Comparison of ENCODE assay signal across 1 cellular context in the genomic region with DNA sequence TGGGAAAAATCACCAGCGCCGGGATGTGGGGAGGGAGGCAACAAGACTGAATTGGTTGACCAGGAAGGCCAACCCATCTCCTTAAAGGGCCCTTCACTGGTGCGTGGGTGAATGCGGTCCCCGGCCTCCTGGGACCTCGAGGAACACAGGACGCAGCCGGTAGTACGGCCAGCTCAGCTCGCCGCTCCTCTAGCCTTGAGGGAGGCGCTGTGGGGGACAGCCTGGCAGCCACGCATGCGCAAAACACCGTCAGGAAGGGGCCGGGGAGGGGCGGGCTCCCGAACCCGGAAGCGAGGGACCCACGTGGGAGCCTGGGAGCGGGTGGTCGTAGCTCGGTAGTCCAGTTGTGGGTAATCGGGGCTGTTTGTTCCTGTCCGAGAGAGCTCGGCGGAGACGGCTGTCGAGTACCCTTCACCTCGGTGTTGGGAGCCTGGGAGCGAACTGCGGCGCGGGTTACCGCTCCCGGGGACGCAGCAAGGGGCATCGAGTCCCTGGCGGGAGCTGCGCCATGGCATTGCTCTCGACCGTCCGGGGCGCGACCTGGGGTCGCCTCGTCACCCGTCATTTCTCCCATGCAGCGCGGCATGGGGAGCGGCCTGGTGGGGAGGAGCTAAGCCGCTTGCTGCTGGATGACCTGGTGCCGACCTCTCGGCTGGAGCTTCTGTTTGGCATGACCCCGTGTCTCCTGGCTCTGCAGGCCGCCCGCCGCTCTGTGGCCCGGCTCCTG.
TF ChIP-seq lines count a peak whose summit lies in the region.

TSS of gene MRM1 (plus strand) at position 281 of the 727 bp plus-strand sequence. CDS start at position 509, 228 bp downstream.

TF ChIP-seq in HepG2, 621 proteins besides CTCF, POLR2A, EP300 and RAD21 (continued from another document and continues in another):
- no peak for TF ChIP-seq ZBTB40 (IDR thresholded peaks at IDR 0.05)
- 0 out of 2 replicates have a peak, but pooled peaks have one; percentile 57 for TF ChIP-seq ZBTB40 (CRISPR knock-in tag; IDR thresholded peaks at IDR 0.05)
- no peak for TF ChIP-seq ONECUT2 (CRISPR knock-in tag; IDR thresholded peaks at IDR 0.05)
- TF ChIP-seq ZNF3 (CRISPR knock-in tag; IDR thresholded peaks at IDR 0.05) = no peak
- 0 out of 2 replicates have a peak, but pooled peaks have one; percentile 25 for TF ChIP-seq ZBTB42 (CRISPR knock-in tag; IDR thresholded peaks at IDR 0.05)
- TF ChIP-seq ZZZ3 (CRISPR knock-in tag; IDR thresholded peaks at IDR 0.05; ENCODE audit: borderline replicate concordance) = peak; percentile 16; the same call in 1 of the 2 replicates
- TF ChIP-seq ZNF574 (CRISPR knock-in tag; IDR thresholded peaks at IDR 0.05) = peak; percentile 79; the same call in 1 of the 2 replicates
- peak; percentile 20; the same call in 1 of the 2 replicates for TF ChIP-seq KLF11 (CRISPR knock-in tag; IDR thresholded peaks at IDR 0.05)
- peak; percentile 90 for TF ChIP-seq ZSCAN31 (CRISPR knock-in tag; IDR thresholded peaks at IDR 0.05; ENCODE audit: low read depth)
- peak; percentile 30; the same call in 1 of the 2 replicates for TF ChIP-seq MAZ (IDR thresholded peaks at IDR 0.05; ENCODE audit: borderline replicate concordance, low read depth, low read length)
- peak; percentile 82 for TF ChIP-seq MAZ (CRISPR knock-in tag; IDR thresholded peaks at IDR 0.05; ENCODE audit: low read depth)
- peak; percentile 17; the same call in 1 of the 2 replicates for TF ChIP-seq FOXO1 (CRISPR knock-in tag; IDR thresholded peaks at IDR 0.05)
- peak; percentile 43; the same call in 1 of the 2 replicates for TF ChIP-seq ERF (CRISPR knock-in tag; IDR thresholded peaks at IDR 0.05)
- TF ChIP-seq ZNF589 (CRISPR knock-in tag; conservative IDR thresholded peaks at IDR 0.05) = 0 out of 2 replicates have a peak, but pooled peaks have one; percentile 38
- TF ChIP-seq ZNF274 (CRISPR knock-in tag; IDR thresholded peaks at IDR 0.05) = peak; percentile 65; the same call in 1 of the 2 replicates
- peak; percentile 30; the same call in 1 of the 2 replicates for TF ChIP-seq ZNF317 (CRISPR knock-in tag; IDR thresholded peaks at IDR 0.05)
- TF ChIP-seq ZNF746 (CRISPR knock-in tag; IDR thresholded peaks at IDR 0.05) = peak; percentile 77; the same call in 1 of the 2 replicates
- peak; percentile 34; the same call in 1 of the 2 replicates for TF ChIP-seq TSC22D2 (CRISPR knock-in tag; IDR thresholded peaks at IDR 0.05; ENCODE audit: borderline replicate concordance)
- TF ChIP-seq, protein P1, sequence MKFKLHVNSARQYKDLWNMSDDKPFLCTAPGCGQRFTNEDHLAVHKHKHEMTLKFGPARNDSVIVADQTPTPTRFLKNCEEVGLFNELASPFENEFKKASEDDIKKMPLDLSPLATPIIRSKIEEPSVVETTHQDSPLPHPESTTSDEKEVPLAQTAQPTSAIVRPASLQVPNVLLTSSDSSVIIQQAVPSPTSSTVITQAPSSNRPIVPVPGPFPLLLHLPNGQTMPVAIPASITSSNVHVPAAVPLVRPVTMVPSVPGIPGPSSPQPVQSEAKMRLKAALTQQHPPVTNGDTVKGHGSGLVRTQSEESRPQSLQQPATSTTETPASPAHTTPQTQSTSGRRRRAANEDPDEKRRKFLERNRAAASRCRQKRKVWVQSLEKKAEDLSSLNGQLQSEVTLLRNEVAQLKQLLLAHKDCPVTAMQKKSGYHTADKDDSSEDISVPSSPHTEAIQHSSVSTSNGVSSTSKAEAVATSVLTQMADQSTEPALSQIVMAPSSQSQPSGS (CRISPR knock-in tag; IDR thresholded peaks at IDR 0.05) = no peak
- peak; percentile 71; the same call in 1 of the 2 replicates for TF ChIP-seq NFKB2 (CRISPR knock-in tag; IDR thresholded peaks at IDR 0.05; ENCODE audit: borderline replicate concordance)
- TF ChIP-seq KDM6A (CRISPR knock-in tag; IDR thresholded peaks at IDR 0.05; ENCODE audit: low read depth) = no peak
- peak; percentile 59; the same call in 1 of the 2 replicates for TF ChIP-seq TP53 (CRISPR knock-in tag; conservative IDR thresholded peaks at IDR 0.05)
- no peak; the same call in 1 of the 2 replicates for TF ChIP-seq SMAD1 (CRISPR knock-in tag; IDR thresholded peaks at IDR 0.05; ENCODE audit: borderline replicate concordance, low read depth)
- peak; percentile 82 for TF ChIP-seq SRSF1 (optimal IDR thresholded peaks at IDR 0.05; ENCODE audit: low read depth, low read length)
- TF ChIP-seq ZNF292 (CRISPR knock-in tag; IDR thresholded peaks at IDR 0.05; ENCODE audit: borderline replicate concordance, low read depth) = 0 out of 2 replicates have a peak, but pooled peaks have one; percentile 11
- TF ChIP-seq ZNF605 (CRISPR knock-in tag; IDR thresholded peaks at IDR 0.05) = peak; percentile 74; the same call in 1 of the 2 replicates
- peak; percentile 55; the same call in 1 of the 2 replicates for TF ChIP-seq FOXK1 (CRISPR knock-in tag; IDR thresholded peaks at IDR 0.05; ENCODE audit: borderline replicate concordance, low read depth)
- 0 out of 2 replicates have a peak, but pooled peaks have one; percentile 40 for TF ChIP-seq ZNF75D (CRISPR knock-in tag; IDR thresholded peaks at IDR 0.05; ENCODE audit: borderline replicate concordance)
- TF ChIP-seq, protein P2, sequence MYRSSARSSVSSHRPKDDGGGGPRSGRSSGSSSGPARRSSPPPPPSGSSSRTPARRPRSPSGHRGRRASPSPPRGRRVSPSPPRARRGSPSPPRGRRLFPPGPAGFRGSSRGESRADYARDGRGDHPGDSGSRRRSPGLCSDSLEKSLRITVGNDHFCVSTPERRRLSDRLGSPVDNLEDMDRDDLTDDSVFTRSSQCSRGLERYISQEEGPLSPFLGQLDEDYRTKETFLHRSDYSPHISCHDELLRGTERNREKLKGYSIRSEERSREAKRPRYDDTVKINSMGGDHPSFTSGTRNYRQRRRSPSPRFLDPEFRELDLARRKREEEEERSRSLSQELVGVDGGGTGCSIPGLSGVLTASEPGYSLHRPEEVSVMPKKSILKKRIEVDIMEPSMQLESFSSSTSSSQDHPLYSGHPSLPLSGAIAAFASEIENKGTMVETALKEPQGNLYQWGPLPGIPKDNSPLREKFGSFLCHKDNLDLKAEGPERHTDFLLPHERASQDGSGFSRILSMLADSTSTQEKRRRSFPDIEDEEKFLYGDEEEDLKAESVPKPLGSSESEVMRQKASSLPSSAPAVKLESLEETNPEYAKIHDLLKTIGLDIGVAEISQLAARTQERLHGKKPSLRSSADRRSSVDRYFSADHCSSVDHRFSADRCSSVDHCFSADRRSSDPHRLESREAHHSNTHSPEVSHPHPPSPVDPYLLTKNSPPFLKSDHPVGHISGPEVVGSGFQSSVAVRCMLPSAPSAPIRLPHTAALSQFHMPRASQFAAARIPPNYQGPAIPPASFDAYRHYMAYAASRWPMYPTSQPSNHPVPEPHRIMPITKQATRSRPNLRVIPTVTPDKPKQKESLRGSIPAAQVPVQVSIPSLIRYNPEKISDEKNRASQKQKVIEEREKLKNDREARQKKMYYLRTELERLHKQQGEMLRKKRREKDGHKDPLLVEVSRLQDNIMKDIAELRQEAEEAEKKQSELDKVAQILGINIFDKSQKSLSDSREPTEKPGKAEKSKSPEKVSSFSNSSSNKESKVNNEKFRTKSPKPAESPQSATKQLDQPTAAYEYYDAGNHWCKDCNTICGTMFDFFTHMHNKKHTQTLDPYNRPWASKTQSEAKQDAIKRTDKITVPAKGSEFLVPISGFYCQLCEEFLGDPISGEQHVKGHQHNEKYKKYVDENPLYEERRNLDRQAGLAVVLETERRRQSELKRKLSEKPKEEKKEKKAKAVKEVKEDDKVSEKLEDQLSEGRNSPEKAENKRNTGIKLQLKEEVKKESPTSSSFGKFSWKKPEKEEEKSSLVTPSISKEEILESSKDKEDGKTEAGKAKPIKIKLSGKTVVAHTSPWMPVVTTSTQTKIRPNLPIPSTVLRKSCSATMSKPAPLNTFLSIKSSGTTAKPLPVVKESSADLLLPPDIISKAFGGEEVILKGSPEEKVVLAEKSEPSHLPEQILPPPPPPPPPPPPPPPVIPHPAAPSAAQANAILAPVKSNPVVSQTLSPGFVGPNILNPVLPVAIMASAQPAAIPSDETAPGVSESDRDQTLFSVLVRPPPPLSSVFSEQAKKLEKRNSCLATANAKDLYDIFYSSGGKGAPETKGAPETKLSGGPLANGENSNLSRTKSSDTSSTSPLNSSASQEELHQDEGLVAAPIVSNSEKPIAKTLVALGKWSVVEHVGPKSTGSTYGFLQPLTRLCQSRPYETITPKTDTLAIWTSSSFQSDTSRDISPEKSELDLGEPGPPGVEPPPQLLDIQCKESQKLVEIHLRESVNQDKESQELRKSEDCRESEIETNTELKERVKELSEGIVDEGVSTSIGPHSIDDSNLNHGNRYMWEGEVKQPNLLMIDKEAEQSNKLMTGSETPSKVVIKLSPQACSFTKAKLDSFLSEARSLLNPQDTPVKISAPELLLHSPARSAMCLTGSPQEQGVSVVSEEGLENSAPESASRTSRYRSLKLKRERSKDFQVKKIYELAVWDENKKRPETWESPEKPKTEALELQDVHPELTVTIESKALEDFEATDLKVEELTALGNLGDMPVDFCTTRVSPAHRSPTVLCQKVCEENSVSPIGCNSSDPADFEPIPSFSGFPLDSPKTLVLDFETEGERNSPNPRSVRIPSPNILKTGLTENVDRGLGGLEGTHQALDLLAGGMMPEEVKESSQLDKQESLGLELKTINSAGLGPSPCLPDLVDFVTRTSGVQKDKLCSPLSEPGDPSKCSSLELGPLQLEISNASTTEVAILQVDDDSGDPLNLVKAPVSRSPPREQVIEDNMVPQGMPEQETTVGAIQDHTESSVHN (CRISPR knock-in tag; IDR thresholded peaks at IDR 0.05) = no peak
- peak; percentile 39; the same call in 1 of the 2 replicates for TF ChIP-seq ZNF101 (CRISPR knock-in tag; IDR thresholded peaks at IDR 0.05; ENCODE audit: borderline replicate concordance, low read depth)
- peak; percentile 34 for TF ChIP-seq JARID2 (CRISPR knock-in tag; IDR thresholded peaks at IDR 0.05; ENCODE audit: insufficient replicate concordance)
